In the genomic region with DNA sequence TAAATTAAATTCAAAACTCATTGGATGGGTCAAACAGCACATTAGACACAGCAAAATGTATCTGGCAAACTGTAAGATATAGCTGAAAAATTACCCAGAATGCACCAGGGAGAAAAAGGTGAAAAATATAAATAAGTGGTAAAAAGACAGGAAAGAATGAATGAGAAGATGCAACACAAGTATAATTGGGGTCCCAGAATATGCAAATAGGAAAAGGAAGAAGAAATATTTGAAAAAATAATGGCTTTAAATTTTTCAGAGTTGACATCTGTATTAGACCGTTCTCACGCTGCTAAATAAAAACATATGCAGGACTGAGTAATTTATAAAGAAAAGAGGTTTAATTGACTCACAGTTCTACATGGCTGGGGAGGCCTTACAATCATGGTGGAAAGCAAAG, we compare ENCODE assay signal across 21 cellular contexts.
DNase-seq lines count a peak whose midpoint lies in the region; ATAC-seq and TF ChIP-seq lines count a peak whose summit lies in the region.
"Had no signal": no experiment of that assay in that cellular context is flagged by ENCODE, and none has a peak within 500 bp of the region (broad histone marks: within the 10 kb centered on the region; RNA-seq: fewer than 3 reads in every experiment).

No MANE protein-coding gene starts in this region.

- H3K4me3 Mint-ChIP-seq in T-helper 2 cell treated with Interferon-gamma antibody and Interleukin-4, amounts not matched to agents 5 μg/mL and 100 μg/mL, for 36 hours = no peak overlapping the region
- H3K4me3 Mint-ChIP-seq: B cell; CD4-positive, CD25-positive, alpha-beta regulatory T cell; CD8-positive, alpha-beta T cell had no signal

- peaks cover 17% of the 10 kb centered on the region for H3K27me3 Mint-ChIP-seq in T-helper 2 cell treated with Interferon-gamma antibody and Interleukin-4, amounts not matched to agents 5 μg/mL and 100 μg/mL, for 36 hours (ENCODE audit: low read depth)

- H3K9me3 ChIP-seq in HEK293 (ENCODE audit: control insufficient read depth, insufficient read depth, low read depth, low read length) = no peaks in the 10 kb centered on the region
- H3K9me3 ChIP-seq in adipocyte (ENCODE audit: control insufficient read depth, low read length) = peaks cover 42% of the 10 kb centered on the region

- CTCF ChIA-PET in HEK293 (lab: Yijun Ruan, JAX) = interaction anchor here (0.7 kb wide), 1 partner anchor 33 kb away, joined by 3 read pairs; no protein-coding TSS in a partner anchor

- H3K27ac ChIP-seq in HEK293 (ENCODE audit: extremely low read depth, low read depth, low read length) = no peak overlapping the region
- H3K27ac ChIP-seq: 22Rv1, BLaER1, C4-2B, GM23248 had no signal

- peaks cover 19% of the 10 kb centered on the region for H3K9me3 Mint-ChIP-seq in T-helper 2 cell treated with Interferon-gamma antibody and Interleukin-4, amounts not matched to agents 5 μg/mL and 100 μg/mL, for 36 hours

- no peak overlapping the region for H3K27ac Mint-ChIP-seq in T-helper 2 cell treated with Interferon-gamma antibody and Interleukin-4, amounts not matched to agents 5 μg/mL and 100 μg/mL, for 36 hours
- H3K27ac Mint-ChIP-seq: B cell; CD4-positive, CD25-positive, alpha-beta regulatory T cell; CD8-positive, alpha-beta T cell had no signal

- H3K27me3 ChIP-seq in adipocyte (replicated peaks; ENCODE audit: control insufficient read depth, insufficient read depth, low read length) = peaks cover 3% of the 10 kb centered on the region
- H3K27me3 ChIP-seq: BLaER1 had no signal

- H3K4me1 ChIP-seq in HEK293 (ENCODE audit: control insufficient read depth, insufficient read depth, low read length) = no peaks in the 10 kb centered on the region
- peaks cover 5% of the 10 kb centered on the region for H3K4me1 ChIP-seq in adipocyte (ENCODE audit: control insufficient read depth, insufficient read depth, low read length)

- H3K4me1 Mint-ChIP-seq in T-helper 2 cell treated with Interferon-gamma antibody and Interleukin-4, amounts not matched to agents 5 μg/mL and 100 μg/mL, for 36 hours (ENCODE audit: low read depth) = no peaks in the 10 kb centered on the region
- H3K4me1 Mint-ChIP-seq: B cell had no signal

- H3K36me3 ChIP-seq in HEK293 (ENCODE audit: control insufficient read depth in 2 of 2, insufficient read depth in 1 of 2, low read length in 2 of 2) (no peaks in the 10 kb centered on the region), adipocyte (ENCODE audit: control insufficient read depth, insufficient read depth, low read length, severe bottlenecking) (no peaks in the 10 kb centered on the region)
- H3K36me3 ChIP-seq: BLaER1 had no signal

- H3K36me3 Mint-ChIP-seq in T-helper 2 cell treated with Interferon-gamma antibody and Interleukin-4, amounts not matched to agents 5 μg/mL and 100 μg/mL, for 36 hours (ENCODE audit: low read depth) = no peaks in the 10 kb centered on the region
- H3K36me3 Mint-ChIP-seq: CD4-positive, CD25-positive, alpha-beta regulatory T cell; CD8-positive, alpha-beta T cell had no signal

- ATAC-seq in HG02623 (IDR thresholded peaks at IDR 0.05; ENCODE audit: unreplicated experiment) = no peak
- ATAC-seq: CD8-positive, alpha-beta T cell; GM12878 had no signal

- DNase-seq in adipocyte (ENCODE audit: low read depth) (no peak), dermis blood vessel endothelial cell (peak; percentile 5), fibroblast of villous mesenchyme (ENCODE audit: low read depth) (peak; percentile 8), SIG-M5 treated with dmso at 0.1 percent for 504 hours (lab: John Stamatoyannopoulos, UW; ENCODE audit: unreplicated experiment) (no peak)
- DNase-seq in T-helper 2 cell treated with Interferon-gamma antibody and Interleukin-4, amounts not matched to agents 5 μg/mL and 100 μg/mL, for 36 hours (ENCODE audit: low spot score) = no peak
- DNase-seq: CD4-positive, CD25-positive, alpha-beta regulatory T cell; CD8-positive, alpha-beta T cell; DMS 273 treated with DMSO at 0.1 percent for 48 hours; DMS79; EL; GDM1; GM23248; H7; HCEC 1CT had no signal

- H3K4me3 ChIP-seq in HEK293 (ENCODE audit: low read depth, low read length) (no peak overlapping the region), adipocyte (ENCODE audit: low read length) (peak overlapping the region; percentile 10), fibroblast of villous mesenchyme (ENCODE audit: low read depth, low read length) (no peak overlapping the region)
- H3K4me3 ChIP-seq: BLaER1, GM12878, GM23248 had no signal

- no peak overlapping the region for H3K9ac ChIP-seq in adipocyte (ENCODE audit: low read length)
- H3K9ac ChIP-seq: BLaER1, GM23248 had no signal

- TF ChIP-seq CTCF in HEK293 (tag by site-specific recombination; IDR thresholded peaks at IDR 0.05) (no peak), fibroblast of villous mesenchyme (IDR thresholded peaks at IDR 0.05; ENCODE audit: insufficient read depth, low read depth, low read length) (no peak)

- POLR2A ChIA-PET in HEK293 (lab: Yijun Ruan, JAX) = no interaction called here

TF ChIP-seq in HEK293, 187 proteins besides CTCF, POLR2A, EP300 and RAD21:
- TF ChIP-seq ZNF133 (tag by site-specific recombination; IDR thresholded peaks at IDR 0.05) = peak; percentile 99
- TF ChIP-seq ZNF548 (tag by site-specific recombination; IDR thresholded peaks at IDR 0.05) = no peak
- peak; percentile 78 for TF ChIP-seq SETDB1 (IDR thresholded peaks at IDR 0.05; ENCODE audit: insufficient read length, low read length)
TF ChIP-seq in HEK293: peak in this region for 2.

Comparison
In these comparisons a context has a peak if more than half of its experiments do, and no peak if none do; other contexts are left out.
1. DNase-seq: peak in dermis blood vessel endothelial cell (single experiment) and fibroblast of villous mesenchyme (single experiment); none in adipocyte (single experiment), T-helper 2 cell treated with Interferon-gamma antibody and Interleukin-4, amounts not matched to agents 5 μg/mL and 100 μg/mL, for 36 hours (single experiment) and SIG-M5 treated with dmso at 0.1 percent for 504 hours (single experiment).